ENCODE assay signal across 19 cellular contexts in the genomic region with DNA sequence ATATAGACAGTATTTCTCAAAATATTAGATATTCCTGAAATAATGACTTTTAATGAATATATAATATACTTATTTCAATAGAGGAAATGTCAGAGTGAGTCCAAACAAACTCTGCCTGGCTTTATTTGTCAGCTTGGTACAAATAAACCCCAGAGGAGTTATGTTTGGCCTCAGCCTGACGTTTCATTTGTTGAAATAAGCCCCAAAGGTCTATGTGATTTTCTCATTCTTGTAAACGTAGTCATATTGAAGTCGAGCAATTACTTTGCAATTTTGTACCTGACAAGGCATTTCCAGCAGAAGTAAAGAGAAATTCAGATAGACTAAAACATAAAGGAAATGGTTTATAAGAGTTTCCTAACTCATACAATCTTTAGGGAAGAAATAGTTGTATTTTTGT.
DNase-seq lines count a peak whose midpoint lies in the region; ATAC-seq, FAIRE-seq and TF ChIP-seq lines count a peak whose summit lies in the region.
"Had no signal": no experiment of that assay in that cellular context is flagged by ENCODE, and none has a peak within 500 bp of the region (broad histone marks: within the 10 kb centered on the region; RNA-seq: fewer than 3 reads in every experiment).

No MANE protein-coding gene starts in this region.

- ATAC-seq in GM18868 (IDR thresholded peaks at IDR 0.05; ENCODE audit: unreplicated experiment): no peak
- ATAC-seq: A549 had no signal

- DNase-seq in iris pigment epithelial cell (ENCODE audit: low read depth) (peak; percentile 7), GM19239 (ENCODE audit: insufficient read length, low spot score) (no peak), foreskin fibroblast (no peak)
- DNase-seq: 8988T; ACHN; AML-193; C1 segment of cervical spinal cord; CD4-positive, alpha-beta memory T cell; COR-L47; DMS153; DND-41; GOT3; HFFc6 had no signal

- H3K4me3 ChIP-seq in foreskin fibroblast (ENCODE audit: low read depth in 1 of 2, low read length in 2 of 2): no peak overlapping the region
- H3K4me3 ChIP-seq: A549, HAP-1 had no signal

- TF ChIP-seq CTCF in 22Rv1 (IDR thresholded peaks at IDR 0.05): no peak
- no peak for TF ChIP-seq CTCF in VCaP (conservative IDR thresholded peaks at IDR 0.05)
- no peak for TF ChIP-seq CTCF in foreskin fibroblast (IDR thresholded peaks at IDR 0.05; ENCODE audit: low read depth, low read length)

- FAIRE-seq in GM19239 (lab: Jason Lieb, UNC): no peak
- FAIRE-seq: A549, H54 had no signal

- H3K27ac ChIP-seq in 22Rv1 (peak overlapping the region; percentile 100), VCaP (0 out of 2 replicates have a peak overlapping the region, but pooled peaks have one; percentile 13)
- H3K27ac ChIP-seq: A549 had no signal
